1 cellular context compared by ENCODE assay signal in genomic region chr10:71831646-71832552, GRCh38.
TF ChIP-seq lines count a peak whose summit lies in the region.

No MANE protein-coding gene starts in this region.

TF ChIP-seq in SK-N-SH, 30 proteins besides CTCF, POLR2A, EP300 and RAD21 (continued from another document):
- TF ChIP-seq USF2 (IDR thresholded peaks at IDR 0.05; ENCODE audit: borderline replicate concordance, low read depth, low read length): no peak
- no peak for TF ChIP-seq RFX5 (IDR thresholded peaks at IDR 0.05; ENCODE audit: low read length)
- TF ChIP-seq TCF12 (IDR thresholded peaks at IDR 0.05): no peak
- no peak for TF ChIP-seq MXI1 (IDR thresholded peaks at IDR 0.05; ENCODE audit: low read depth, low read length)
- no peak for TF ChIP-seq IRF3 (IDR thresholded peaks at IDR 0.05; ENCODE audit: low read depth, low read length)
- TF ChIP-seq YY1 (IDR thresholded peaks at IDR 0.05; ENCODE audit: low read depth): no peak
- TF ChIP-seq FOXM1 (IDR thresholded peaks at IDR 0.05; ENCODE audit: low read depth): no peak
